ENCODE assay signal across 27 cellular contexts in the genomic region with DNA sequence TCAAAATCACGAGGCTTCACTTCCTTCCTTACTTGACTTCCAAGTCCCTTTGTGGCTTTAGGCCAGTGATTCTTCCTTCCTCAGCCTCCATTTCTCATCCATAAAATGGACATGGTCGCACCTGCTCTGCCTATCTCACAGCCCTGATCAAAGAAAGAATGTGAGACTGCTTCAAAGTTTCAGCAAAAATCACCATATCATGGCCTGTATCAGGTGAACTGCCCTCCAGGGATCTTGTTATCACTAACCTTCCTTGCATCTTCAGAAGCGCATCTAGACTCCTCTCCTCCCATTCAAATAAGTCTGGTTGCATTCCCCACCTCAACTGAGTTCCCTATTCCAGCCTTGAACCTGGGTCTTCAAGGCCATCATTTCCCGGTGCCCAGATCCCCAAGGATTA.
DNase-seq lines count a peak whose midpoint lies in the region; ATAC-seq, FAIRE-seq and TF ChIP-seq lines count a peak whose summit lies in the region.
"Had no signal": no experiment of that assay in that cellular context is flagged by ENCODE, and none has a peak within 500 bp of the region (broad histone marks: within the 10 kb centered on the region; RNA-seq: fewer than 3 reads in every experiment).

No MANE protein-coding gene starts in this region.

- H2BK12ac ChIP-seq in trophoblast cell (ENCODE audit: low read length): no peak overlapping the region

- no peak overlapping the region for H3K4me3 ChIP-seq in Panc1 (ENCODE audit: low read depth in 2 of 2, low read length in 2 of 2)
- no peak overlapping the region for H3K4me3 ChIP-seq in coronary artery
- H3K4me3 ChIP-seq in trophoblast cell (ENCODE audit: low read depth, low read length): no peak overlapping the region
- no peak overlapping the region for H3K4me3 ChIP-seq in small intestine (ENCODE audit: low read depth in 1 of 2, low read length in 2 of 2)
- H3K4me3 ChIP-seq: A549; BLaER1 treated with 17β-estradiol and CSF1 and Interleukin-3, amounts not matched to agents 10 nM and 100 nM; HAP-1 had no signal

- H3K36me3 ChIP-seq in Panc1 (ENCODE audit: control insufficient read depth, insufficient read depth, low read length) (no peaks in the 10 kb centered on the region), trophoblast cell (ENCODE audit: control insufficient read depth in 1 of 2, insufficient read depth in 2 of 2, low read length in 2 of 2) (no peaks in the 10 kb centered on the region), small intestine (ENCODE audit: control insufficient read depth in 2 of 2, insufficient read depth in 2 of 2, low read length in 2 of 2) (no peaks in the 10 kb centered on the region)
- H3K36me3 ChIP-seq: BE2C; BLaER1 treated with 17β-estradiol and CSF1 and Interleukin-3, amounts not matched to agents 10 nM and 100 nM; HAP-1 had no signal

- H3K4ac ChIP-seq in trophoblast cell (ENCODE audit: low read depth, low read length): no peak overlapping the region

- H2AFZ ChIP-seq in trophoblast cell (ENCODE audit: insufficient read depth, low read length, poor library complexity): no peak overlapping the region

- H3K23ac ChIP-seq in trophoblast cell (ENCODE audit: low read length): no peak overlapping the region

- no TSS peak for BruUV-seq in Panc1 (replicated peaks; lab: Mats Ljungman, UMichigan)

- H2BK120ac ChIP-seq in trophoblast cell (ENCODE audit: insufficient read depth, low read length, poor library complexity): no peak overlapping the region

- H3K4me1 ChIP-seq in Panc1 (ENCODE audit: control insufficient read depth, insufficient read depth, low read length): peaks cover 30% of the 10 kb centered on the region
- peaks cover 13 to 32% of the 10 kb centered on the region in 2 experiments for H3K4me1 ChIP-seq in trophoblast cell (ENCODE audit: control insufficient read depth in 1 of 2, insufficient read depth in 2 of 2, low read length in 2 of 2)
- no peaks in the 10 kb centered on the region for H3K4me1 ChIP-seq in small intestine (ENCODE audit: control insufficient read depth in 2 of 2, insufficient read depth in 1 of 2, low read depth in 1 of 2, low read length in 1 of 2)
- H3K4me1 ChIP-seq: BE2C, HAP-1 had no signal

- no peak overlapping the region for H3K4me2 ChIP-seq in trophoblast cell (ENCODE audit: low read length)
- H3K4me2 ChIP-seq: A549 had no signal

- no peak overlapping the region for H2BK5ac ChIP-seq in trophoblast cell (ENCODE audit: low read depth, low read length, poor library complexity)

- no peak overlapping the region for H3K18ac ChIP-seq in trophoblast cell (ENCODE audit: low read length)

- DNase-seq in Panc1 (ENCODE audit: low read depth, low spot score) (no peak), coronary artery (ENCODE audit: low spot score) (no peak), trophoblast cell (peak; percentile 53 to 81), type B pancreatic cell (ENCODE audit: extremely low spot score, unreplicated experiment) (peak; percentile 1), RKO (ENCODE audit: low spot score) (no peak), small intestine (no peak)
- DNase-seq in activated CD4-positive, alpha-beta T cell treated with anti-CD3 and anti-CD28 coated beads, Interleukin-2, amount 10 ng/mL, durations not matched to agents 7 days and 5 days: no peak
- DNase-seq: 8988T; ACHN; AML-193; BE2C; CD4-positive, alpha-beta T cell; CD8-positive, alpha-beta memory T cell; DMS 273 treated with DMSO at 0.1 percent for 48 hours; DMS53; DMS79 treated with DMSO at 0.1 percent for 48 hours; GF-D8; GOT3; HFFc6 had no signal

- no peaks in the 10 kb centered on the region for H3K9me3 Mint-ChIP-seq in type B pancreatic cell
- H3K9me3 Mint-ChIP-seq in activated CD4-positive, alpha-beta T cell treated with anti-CD3 and anti-CD28 coated beads, Interleukin-2, amount 10 ng/mL, durations not matched to agents 7 days and 5 days: no peaks in the 10 kb centered on the region
- H3K9me3 Mint-ChIP-seq: CD4-positive, alpha-beta T cell; CD8-positive, alpha-beta memory T cell; HFFc6 had no signal

- peaks cover 24% of the 10 kb centered on the region for H3K79me1 ChIP-seq in trophoblast cell (ENCODE audit: low read length)

- H3K14ac ChIP-seq in trophoblast cell (ENCODE audit: low read length): no peak overlapping the region

- CTCF ChIA-PET in Panc1 (lab: Charles Lee): no interaction called here
- CTCF ChIA-PET in activated CD4-positive, alpha-beta T cell treated with anti-CD3 and anti-CD28 coated beads, Interleukin-2, amount 10 ng/mL, durations not matched to agents 7 days and 5 days (lab: Charles Lee): no interaction called here

- intact Hi-C loops in Panc1 (cut with micrococcal nuclease; ENCODE audit: unreplicated experiment): no loop called here

- peaks cover 11% of the 10 kb centered on the region for H3K27me3 Mint-ChIP-seq in type B pancreatic cell
- H3K27me3 Mint-ChIP-seq in activated CD4-positive, alpha-beta T cell treated with anti-CD3 and anti-CD28 coated beads, Interleukin-2, amount 10 ng/mL, durations not matched to agents 7 days and 5 days: no peaks in the 10 kb centered on the region
- H3K27me3 Mint-ChIP-seq: CD4-positive, alpha-beta T cell had no signal

- H4K12ac ChIP-seq in trophoblast cell (ENCODE audit: low read depth, low read length): no peak overlapping the region

- no peak overlapping the region for H3K9ac ChIP-seq in trophoblast cell (ENCODE audit: low read length)
- H3K9ac ChIP-seq: BLaER1 treated with 17β-estradiol and CSF1 and Interleukin-3, amounts not matched to agents 10 nM and 100 nM had no signal

- peaks cover 4% of the 10 kb centered on the region for H3K79me2 ChIP-seq in trophoblast cell (ENCODE audit: control insufficient read depth, insufficient read depth, low read length, poor library complexity)

- no peaks in the 10 kb centered on the region for H3K36me3 Mint-ChIP-seq in type B pancreatic cell
- no peaks in the 10 kb centered on the region for H3K36me3 Mint-ChIP-seq in activated CD4-positive, alpha-beta T cell treated with anti-CD3 and anti-CD28 coated beads, Interleukin-2, amount 10 ng/mL, durations not matched to agents 7 days and 5 days (ENCODE audit: low read depth)
- H3K36me3 Mint-ChIP-seq: CD14-positive monocyte; CD8-positive, alpha-beta memory T cell had no signal

- in situ Hi-C loops in Panc1 (cut with HindIII; ENCODE audit: low pct_unique_long_range_greater_than_20kb, low sequenced_read_pairs): no loop called here

- peak overlapping the region; percentile 2; the same call in 1 of the 2 replicates for H3K27ac ChIP-seq in Panc1 (ENCODE audit: low read length)
- peak overlapping the region; percentile 57 to 78 for H3K27ac ChIP-seq in coronary artery
- H3K27ac ChIP-seq in trophoblast cell (ENCODE audit: low read depth, low read length): no peak overlapping the region
- H3K27ac ChIP-seq in small intestine (ENCODE audit: low read depth in 1 of 2, low read length in 1 of 2): no peak overlapping the region
- H3K27ac ChIP-seq: BLaER1 treated with 17β-estradiol and CSF1 and Interleukin-3, amounts not matched to agents 10 nM and 100 nM had no signal

- POLR2A ChIA-PET in Panc1 (lab: Charles Lee): no interaction called here
- POLR2A ChIA-PET in activated CD4-positive, alpha-beta T cell treated with anti-CD3 and anti-CD28 coated beads, Interleukin-2, amount 10 ng/mL, durations not matched to agents 7 days and 5 days (lab: Charles Lee): no interaction called here

- no peak overlapping the region for H4K8ac ChIP-seq in trophoblast cell (ENCODE audit: low read depth, low read length)

- no CpG with 5 or more reads among the region's 4 CpGs for WGBS in trophoblast cell (ENCODE audit: extremely low coverage, insufficient coverage, insufficient read length)
- WGBS in small intestine, 3 donors: 71 to 83% (median 75%) methylated on average over 4 of the region's 4 CpGs

- H3K4me3 Mint-ChIP-seq in type B pancreatic cell: no peak overlapping the region
- H3K4me3 Mint-ChIP-seq in activated CD4-positive, alpha-beta T cell treated with anti-CD3 and anti-CD28 coated beads, Interleukin-2, amount 10 ng/mL, durations not matched to agents 7 days and 5 days: no peak overlapping the region
- H3K4me3 Mint-ChIP-seq: CD14-positive monocyte; CD4-positive, alpha-beta T cell; CD8-positive, alpha-beta memory T cell; HFFc6 had no signal

- H3K27ac Mint-ChIP-seq in type B pancreatic cell: no peak overlapping the region
- H3K27ac Mint-ChIP-seq in activated CD4-positive, alpha-beta T cell treated with anti-CD3 and anti-CD28 coated beads, Interleukin-2, amount 10 ng/mL, durations not matched to agents 7 days and 5 days: no peak overlapping the region
- H3K27ac Mint-ChIP-seq: CD14-positive monocyte; CD4-positive, alpha-beta T cell; CD8-positive, alpha-beta memory T cell; HFFc6 had no signal

- peaks cover 10% of the 10 kb centered on the region for H3K4me1 Mint-ChIP-seq in type B pancreatic cell (ENCODE audit: unreplicated experiment)
- H3K4me1 Mint-ChIP-seq in activated CD4-positive, alpha-beta T cell treated with anti-CD3 and anti-CD28 coated beads, Interleukin-2, amount 10 ng/mL, durations not matched to agents 7 days and 5 days: no peaks in the 10 kb centered on the region
- H3K4me1 Mint-ChIP-seq: CD14-positive monocyte; CD8-positive, alpha-beta memory T cell had no signal

- no peak for ATAC-seq in Panc1
- ATAC-seq: A549 had no signal

- no peak for TF ChIP-seq CTCF in Panc1 (IDR thresholded peaks at IDR 0.05)
- no peak for TF ChIP-seq CTCF in coronary artery (IDR thresholded peaks at IDR 0.05)
- TF ChIP-seq CTCF in type B pancreatic cell (conservative IDR thresholded peaks at IDR 0.05): no peak

- H3K9me3 ChIP-seq in Panc1 (ENCODE audit: control insufficient read depth, insufficient read depth, low read depth, low read length): no peaks in the 10 kb centered on the region
- H3K9me3 ChIP-seq in trophoblast cell (ENCODE audit: insufficient read depth, low read depth, low read length): no peaks in the 10 kb centered on the region
- no peaks in the 10 kb centered on the region for H3K9me3 ChIP-seq in small intestine (ENCODE audit: control insufficient read depth, low read depth)
- H3K9me3 ChIP-seq: A549; BE2C; BLaER1 treated with 17β-estradiol and CSF1 and Interleukin-3, amounts not matched to agents 10 nM and 100 nM; HAP-1 had no signal

- no peak for FAIRE-seq in small intestine (lab: Jason Lieb, UNC)
- FAIRE-seq: A549, D721Med, GM12891, GM18507, H54 had no signal

- H2AK5ac ChIP-seq in trophoblast cell (ENCODE audit: low read length): no peak overlapping the region

- H4K91ac ChIP-seq in trophoblast cell (ENCODE audit: low read depth, low read length): no peak overlapping the region

- no peaks in the 10 kb centered on the region for H3K27me3 ChIP-seq in Panc1 (ENCODE audit: control insufficient read depth, insufficient read depth, low read length)
- H3K27me3 ChIP-seq in trophoblast cell (ENCODE audit: insufficient read depth, low read length): no peaks in the 10 kb centered on the region
- H3K27me3 ChIP-seq in small intestine (ENCODE audit: control insufficient read depth in 2 of 2, insufficient read depth in 2 of 2, low read length in 2 of 2): no peaks in the 10 kb centered on the region
- H3K27me3 ChIP-seq: BE2C; BLaER1 treated with 17β-estradiol and CSF1 and Interleukin-3, amounts not matched to agents 10 nM and 100 nM had no signal

Comparison
In these comparisons a context has a peak if more than half of its experiments do, and no peak if none do; other contexts are left out.
1. DNase-seq: peak in trophoblast cell (2 of 2) and type B pancreatic cell (single experiment); none in Panc1 (single experiment), coronary artery (single experiment), RKO (single experiment), activated CD4-positive, alpha-beta T cell treated with anti-CD3 and anti-CD28 coated beads, Interleukin-2, amount 10 ng/mL, durations not matched to agents 7 days and 5 days (single experiment) and small intestine (single experiment).
2. H3K27ac ChIP-seq: peak in Panc1 (single experiment) and coronary artery (2 of 2); none in trophoblast cell (single experiment) and small intestine (0 of 2).